ENCODE assay signal across 8 cellular contexts in the genomic region with DNA sequence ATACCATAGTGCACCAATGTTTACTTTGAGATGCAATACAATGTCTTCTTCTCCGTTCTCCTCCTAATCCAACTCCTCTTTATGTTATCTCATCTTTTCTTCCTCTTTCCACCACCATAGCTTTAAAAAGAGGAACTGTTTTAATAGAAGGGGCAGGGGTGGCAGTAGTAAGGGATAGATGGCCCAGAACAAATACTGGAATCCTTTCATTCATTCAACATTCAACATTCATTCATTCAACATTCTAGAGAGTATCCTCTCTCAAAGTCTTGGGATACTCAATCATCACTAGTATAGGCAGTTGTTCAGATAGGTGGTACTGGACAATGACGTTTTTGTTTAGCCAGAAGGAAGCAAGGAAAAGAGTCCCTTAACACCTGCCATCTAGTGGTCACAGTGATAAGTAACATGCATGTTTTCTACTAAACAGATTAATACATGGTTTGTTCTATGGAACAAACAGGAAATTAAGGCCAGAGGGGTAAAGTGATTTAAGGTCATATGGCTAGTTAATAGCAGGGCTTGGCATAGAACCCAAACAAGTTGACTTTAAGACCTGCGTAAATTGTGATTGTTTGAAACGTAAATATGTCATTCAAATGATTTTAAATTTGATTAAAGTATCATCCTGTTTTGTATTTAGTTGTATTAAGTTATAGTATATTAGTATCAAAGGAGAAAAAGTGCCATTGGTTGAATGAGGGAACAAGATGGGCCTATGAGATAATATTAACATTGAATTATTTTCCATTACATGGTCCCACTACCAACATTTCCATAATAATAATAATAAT. TPM values are rescaled to one million over a fixed set of nuclear protein-coding genes. Genes with fewer than 3 reads are reported as not detected.
DNase-seq lines count a peak whose midpoint lies in the region; ATAC-seq and TF ChIP-seq lines count a peak whose summit lies in the region.

No MANE protein-coding gene starts in this region.

- DNase-seq in KBM-7 = peak; percentile 88
- DNase-seq in dorsolateral prefrontal cortex = no peak
- no peak for DNase-seq in neural crest cell (ENCODE audit: low read depth, low spot score)

- H3K36me3 ChIP-seq in DOHH2 (ENCODE audit: control insufficient read depth, low read length) (peaks cover 5% of the 10 kb centered on the region), OCI-LY3 (replicated peaks; ENCODE audit: low read depth, low read length) (no peaks in the 10 kb centered on the region)

- H3K9me3 Mint-ChIP-seq in neural crest cell = peaks cover 7% of the 10 kb centered on the region

- H3K4me2 ChIP-seq in DOHH2 (ENCODE audit: low read length) = peak overlapping the region; percentile 58
- peak overlapping the region; percentile 59 for H3K4me2 ChIP-seq in OCI-LY3 (ENCODE audit: low read length)

- H3K27me3 ChIP-seq in DOHH2 (ENCODE audit: control insufficient read depth, low read length) = no peaks in the 10 kb centered on the region
- no peaks in the 10 kb centered on the region for H3K27me3 ChIP-seq in OCI-LY3 (ENCODE audit: low read depth, low read length)
- H3K27me3 ChIP-seq in dorsolateral prefrontal cortex = peaks cover 0 to 38% (median 0%) of the 10 kb centered on the region in 45 donors

- H3K4me1 ChIP-seq in DOHH2 (ENCODE audit: control insufficient read depth, low read length) (peaks cover 31% of the 10 kb centered on the region), OCI-LY3 (ENCODE audit: low read length) (peaks cover 8% of the 10 kb centered on the region; the same call in 1 of the 2 replicates)

- H4K20me1 ChIP-seq in DOHH2 (ENCODE audit: control insufficient read depth, insufficient read depth, low read depth, low read length) (no peaks in the 10 kb centered on the region), OCI-LY3 (ENCODE audit: insufficient read depth, low read length) (no peaks in the 10 kb centered on the region)

- H3F3A ChIP-seq in DOHH2 (ENCODE audit: control insufficient read depth, insufficient read depth) = 0 out of 2 replicates have a peak, but pooled peaks cover 3% of the 10 kb centered on the region

- no peak overlapping the region for H3K9ac ChIP-seq in OCI-LY3 (ENCODE audit: low read length)

- peaks cover 20% of the 10 kb centered on the region for H3K4me1 Mint-ChIP-seq in neural crest cell

- intact Hi-C loops in dorsolateral prefrontal cortex (cut with DNase I) = no loop called here

- peak overlapping the region; percentile 90 for H2AFZ ChIP-seq in OCI-LY3 (ENCODE audit: low read depth, low read length)

- ATAC-seq in HG02642 (IDR thresholded peaks at IDR 0.05; ENCODE audit: poor library complexity, unreplicated experiment) (no peak), HG03520 (IDR thresholded peaks at IDR 0.05; ENCODE audit: unreplicated experiment) (no peak), HG03039 (IDR thresholded peaks at IDR 0.05; ENCODE audit: unreplicated experiment) (no peak)

- H3K79me2 ChIP-seq in DOHH2 (ENCODE audit: control insufficient read depth, low read length) (0 out of 2 replicates have a peak, but pooled peaks cover 2% of the 10 kb centered on the region), OCI-LY3 (ENCODE audit: low read length) (no peaks in the 10 kb centered on the region; the same call in 1 of the 2 replicates)

- peaks cover 10% of the 10 kb centered on the region for H3K36me3 Mint-ChIP-seq in neural crest cell (ENCODE audit: low read depth)

- TF ChIP-seq CTCF in DOHH2 (IDR thresholded peaks at IDR 0.05; ENCODE audit: low read depth, low read length, poor library complexity, severe bottlenecking) (peak; percentile 87), OCI-LY3 (IDR thresholded peaks at IDR 0.05; ENCODE audit: low read depth, low read length) (peak; percentile 81), dorsolateral prefrontal cortex (IDR thresholded peaks at IDR 0.05 in 54 of 56, conservative IDR thresholded peaks at IDR 0.05 in 2 of 56; ENCODE audit: low read depth in 1 of 56, partially characterized antibody in 56 of 56) (peak in 54 of 56 donors; percentile 24 to 63 (median 46)), neural crest cell (conservative IDR thresholded peaks at IDR 0.05) (peak; percentile 76)

- H3K27ac ChIP-seq in DOHH2 (ENCODE audit: low read depth, low read length) (no peak overlapping the region), OCI-LY3 (ENCODE audit: low read length) (no peak overlapping the region), dorsolateral prefrontal cortex (no peak overlapping the region)

- peak overlapping the region; percentile 52 for H3K4me3 ChIP-seq in DOHH2 (ENCODE audit: low read length)
- peak overlapping the region; percentile 51 for H3K4me3 ChIP-seq in OCI-LY3 (ENCODE audit: low read length)
- peak overlapping the region in 1 of 59 donors; percentile 8 for H3K4me3 ChIP-seq in dorsolateral prefrontal cortex

- in situ Hi-C loops in KBM-7 (cut with MboI; ENCODE audit: low pct_unique_long_range_greater_than_20kb, low sequenced_read_pairs) = no loop called here

- H3K9me2 ChIP-seq in DOHH2 (replicated peaks; ENCODE audit: control insufficient read depth, low read length) = no peaks in the 10 kb centered on the region

- peaks cover 51% of the 10 kb centered on the region for H3K27me3 Mint-ChIP-seq in neural crest cell (ENCODE audit: low read depth)

- no peak overlapping the region for H3K27ac Mint-ChIP-seq in neural crest cell (ENCODE audit: unreplicated experiment)

- peak overlapping the region; percentile 17 for H3K4me3 Mint-ChIP-seq in neural crest cell

- peaks cover 10% of the 10 kb centered on the region; the same call in 1 of the 2 replicates for H3K9me3 ChIP-seq in DOHH2 (ENCODE audit: control insufficient read depth, insufficient read depth, low read length)
- H3K9me3 ChIP-seq in OCI-LY3 (ENCODE audit: insufficient read depth, low read length) = no peaks in the 10 kb centered on the region

RNA-seq across cellular contexts. Expression of a gene that starts 26.9 kb away (rescaled TPM):
- total RNA-seq in dorsolateral prefrontal cortex = 10 to 100 TPM in 2 of 120 experiments, 1 to 10 TPM in 118; 2.9 to 12.2 (median 5.9) TPM
- total RNA-seq in neural crest cell = 2.8 and 2.9 TPM in 2 replicates
